In the genomic region with DNA sequence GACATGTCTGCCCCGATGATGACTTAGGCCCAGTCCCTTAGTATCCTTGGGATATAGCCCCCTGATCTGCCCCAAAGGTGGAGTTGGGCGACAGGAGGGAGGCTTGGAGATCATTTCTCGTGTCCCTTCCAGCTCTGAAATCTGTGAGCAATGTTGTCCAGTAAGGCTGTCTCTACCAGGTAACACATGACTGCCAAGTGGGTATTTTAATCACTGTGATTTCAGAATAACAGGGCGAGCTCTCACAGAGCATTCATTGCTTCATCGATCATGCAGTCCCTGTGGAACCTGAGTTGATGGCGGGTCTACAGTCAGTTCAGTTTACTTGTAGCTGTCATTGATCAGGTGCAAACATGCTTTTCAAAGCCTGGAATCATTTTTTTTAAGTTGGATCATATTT, we compare ENCODE assay signal across 10 cellular contexts. TPM values are rescaled to one million over a fixed set of nuclear protein-coding genes. Genes with fewer than 3 reads are reported as not detected.
A peak's percentile ranks its signal among the peaks of the same experiment; 100 is the strongest.
DNase-seq lines count a peak whose midpoint lies in the region; TF ChIP-seq lines count a peak whose summit lies in the region.
"Had no signal": no experiment of that assay in that cellular context is flagged by ENCODE, and none has a peak within 500 bp of the region (broad histone marks: within the 10 kb centered on the region; RNA-seq: fewer than 3 reads in every experiment).

No MANE protein-coding gene starts in this region.

- no peaks in the 10 kb centered on the region for H3K36me3 ChIP-seq in muscle layer of duodenum (ENCODE audit: control insufficient read depth in 1 of 2, insufficient read depth in 2 of 2, low read length in 2 of 2)
- no peaks in the 10 kb centered on the region for H3K36me3 ChIP-seq in vagina

- no peak for TF ChIP-seq POLR2A in vagina (IDR thresholded peaks at IDR 0.05)

- H3K9me3 Mint-ChIP-seq in activated T-cell treated with anti-CD3 and anti-CD28 coated beads, Interleukin-2, amount 50 U/mL, for 24 hours: peaks cover 7% of the 10 kb centered on the region
- H3K9me3 Mint-ChIP-seq in brain: peaks cover 2 to 7% (median 7%) of the 10 kb centered on the region in 5 experiments

- H3K9me3 ChIP-seq in muscle layer of duodenum (ENCODE audit: control insufficient read depth in 1 of 2, low read length in 2 of 2) (no peaks in the 10 kb centered on the region), vagina (no peaks in the 10 kb centered on the region)

- H3K4me3 Mint-ChIP-seq in activated T-cell treated with anti-CD3 and anti-CD28 coated beads, Interleukin-2, amount 50 U/mL, for 24 hours: no peak overlapping the region
- peak overlapping the region in 2 of 5 experiments; percentile 1 to 15 for H3K4me3 Mint-ChIP-seq in brain

- H3K4me1 Mint-ChIP-seq in activated T-cell treated with anti-CD3 and anti-CD28 coated beads, Interleukin-2, amount 50 U/mL, for 24 hours (ENCODE audit: low read depth): peaks cover 39% of the 10 kb centered on the region
- H3K4me1 Mint-ChIP-seq in brain: peaks cover 76% of the 10 kb centered on the region

- H3K4me3 ChIP-seq in muscle layer of duodenum (ENCODE audit: low read depth in 1 of 2, low read length in 2 of 2): peak overlapping the region in 1 of 2 donors; percentile 12
- H3K4me3 ChIP-seq in vagina: peak overlapping the region in 1 of 2 donors; percentile 32

- H3K27ac ChIP-seq in muscle layer of duodenum (ENCODE audit: low read length) (peak overlapping the region; percentile 85), vagina (peak overlapping the region; percentile 88)

- DNase-seq in activated T-cell treated with anti-CD3 and anti-CD28 coated beads, Interleukin-2, amount 50 U/mL, for 24 hours: no peak
- DNase-seq in activated T-cell treated with anti-CD3 and anti-CD28 coated beads for 4 hours (no peak), vagina (ENCODE audit: extremely low spot score in 2 of 2) (no peak), mucosa of gallbladder (ENCODE audit: low spot score) (no peak), ureter (ENCODE audit: low spot score) (no peak), NCI-H748 (lab: John Stamatoyannopoulos, UW; ENCODE audit: unreplicated experiment) (no peak)
- DNase-seq: NCI-H2081 treated with DMSO at 0.1 percent for 48 hours; stimulated activated naive CD4-positive, alpha-beta T cell had no signal

- H3K27ac Mint-ChIP-seq in activated T-cell treated with anti-CD3 and anti-CD28 coated beads, Interleukin-2, amount 50 U/mL, for 24 hours: peak overlapping the region; percentile 14
- H3K27ac Mint-ChIP-seq in brain: peak overlapping the region; percentile 31 to 96 (median 68)

- H3K4me1 ChIP-seq in muscle layer of duodenum (ENCODE audit: control insufficient read depth in 1 of 2, insufficient read depth in 2 of 2, low read length in 2 of 2): peaks cover 15 to 16% of the 10 kb centered on the region in 2 donors
- H3K4me1 ChIP-seq in vagina: peaks cover 72% of the 10 kb centered on the region

- H3K27me3 Mint-ChIP-seq in activated T-cell treated with anti-CD3 and anti-CD28 coated beads, Interleukin-2, amount 50 U/mL, for 24 hours: no peaks in the 10 kb centered on the region
- H3K27me3 Mint-ChIP-seq in brain: no peaks in the 10 kb centered on the region

- TF ChIP-seq CTCF in brain (conservative IDR thresholded peaks at IDR 0.05): no peak
- TF ChIP-seq CTCF in vagina (IDR thresholded peaks at IDR 0.05): no peak

- H3K27me3 ChIP-seq in muscle layer of duodenum (ENCODE audit: low read depth, low read length) (no peaks in the 10 kb centered on the region), vagina (no peaks in the 10 kb centered on the region)

- peaks cover 56% of the 10 kb centered on the region for H3K36me3 Mint-ChIP-seq in activated T-cell treated with anti-CD3 and anti-CD28 coated beads, Interleukin-2, amount 50 U/mL, for 24 hours (ENCODE audit: low read depth)
- H3K36me3 Mint-ChIP-seq in brain: peaks cover 11% of the 10 kb centered on the region

- intact Hi-C loops in vagina (cut with DNase I): no loop called here

RNA-seq across cellular contexts. Expression of a gene that starts 39.2 kb away (rescaled TPM):
- polyA plus RNA-seq in brain (ENCODE audit: insufficient read depth, low read depth, low replicate concordance): 12.5 TPM
- 40.3 TPM for total RNA-seq in vagina
- total RNA-seq in mucosa of gallbladder: 60.2 TPM
- 61.9 TPM for total RNA-seq in ureter
